27 cellular contexts compared by ENCODE assay signal in the genomic region with DNA sequence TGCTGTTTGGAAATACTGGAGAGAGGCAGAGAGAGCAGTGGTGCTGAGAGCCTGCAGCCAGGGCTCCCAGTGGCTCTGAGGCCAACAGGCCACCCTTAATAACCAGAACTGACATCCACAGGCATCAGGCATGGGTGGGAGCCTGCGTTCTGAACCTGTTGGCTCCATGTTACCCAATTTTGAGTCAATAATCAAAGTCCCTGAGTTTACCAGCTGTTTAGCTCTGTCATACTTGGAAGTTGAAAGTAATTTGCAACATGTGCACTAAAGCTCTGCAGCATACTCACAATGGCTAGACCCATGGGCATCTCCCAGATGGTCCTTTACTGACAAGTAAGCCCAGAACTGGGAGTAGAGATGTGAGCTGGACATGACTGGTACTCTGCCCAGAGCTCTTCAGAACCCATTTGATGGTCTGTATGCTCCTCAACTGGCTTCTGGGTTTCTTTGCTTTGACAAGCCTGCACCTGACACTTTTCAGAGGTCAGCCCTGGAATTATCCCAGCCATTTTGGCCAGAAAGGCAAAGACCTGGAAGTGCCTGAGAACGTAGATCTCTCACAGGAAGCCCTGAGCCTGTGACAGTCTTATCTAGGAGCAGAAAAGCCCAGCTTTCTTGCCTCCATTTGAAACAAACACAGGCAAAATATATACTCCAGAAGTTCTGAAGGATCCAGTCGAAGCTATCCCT.
"Had no signal": no experiment of that assay in that cellular context is flagged by ENCODE, and none has a peak within 500 bp of the region (broad histone marks: within the 10 kb centered on the region; RNA-seq: fewer than 3 reads in every experiment).

No MANE protein-coding gene starts in this region.

- H3K9ac ChIP-seq: parathyroid adenoma had no signal

- H3K9me3 ChIP-seq: gastroesophageal sphincter, psoas muscle, spleen, suprapubic skin, tibial artery, upper lobe of right lung had no signal

- H3K4me3 ChIP-seq: coronary artery, dorsolateral prefrontal cortex, gastroesophageal sphincter, hepatocyte, psoas muscle, spleen, suprapubic skin, tibial artery, upper lobe of right lung had no signal

- H3K4me1 ChIP-seq: gastroesophageal sphincter, psoas muscle, spleen, suprapubic skin, tibial artery, upper lobe of right lung had no signal

- H3K36me3 ChIP-seq: gastroesophageal sphincter, spleen, suprapubic skin, tibial artery, upper lobe of right lung had no signal

- ATAC-seq: activated T-cell treated with anti-CD3 and anti-CD28 coated beads, Interleukin-2, amount 50 U/mL, for 4 hours; activated T-helper 17 cell treated with anti-CD3 and anti-CD28 coated beads, Interleukin-2, amount 50 U/mL, for 72 hours; gastroesophageal sphincter; left cardiac atrium; naive thymus-derived CD4-positive, alpha-beta T cell; psoas muscle; T-helper 17 cell; upper lobe of right lung had no signal

- DNase-seq: activated CD4-positive, alpha-beta T cell treated with anti-CD3 and anti-CD28 coated beads for 4 hours; activated CD4-positive, alpha-beta T cell treated with anti-CD3 and anti-CD28 coated beads, Interleukin-2, amount 50 U/mL, for 48 hours; activated CD8-positive, alpha-beta memory T cell treated with anti-CD3 and anti-CD28 coated beads for 24 hours; activated gamma-delta T cell treated with Interleukin-2 at 50 U/mL for 16 hours; activated naive CD4-positive, alpha-beta T cell treated with anti-CD3 and anti-CD28 coated beads, Interleukin-2, amount 50 U/mL, for 16 hours; activated T-cell treated with anti-CD3 and anti-CD28 coated beads, Interleukin-2, amount 50 U/mL, for 4 hours; anterior cingulate cortex; dorsolateral prefrontal cortex; effector memory CD4-positive, alpha-beta T cell; left cardiac atrium; midbrain; naive thymus-derived CD4-positive, alpha-beta T cell; nucleus accumbens; psoas muscle; spleen; stimulated activated naive CD4-positive, alpha-beta T cell; T-helper 17 cell; T1000; tibial artery; upper lobe of right lung had no signal

- H3K27ac ChIP-seq: coronary artery, dorsolateral prefrontal cortex, gastroesophageal sphincter, hepatocyte, parathyroid adenoma, psoas muscle, spleen, suprapubic skin, tibial artery, upper lobe of right lung, VCaP had no signal

- H3K27me3 ChIP-seq: dorsolateral prefrontal cortex, gastroesophageal sphincter, hepatocyte, spleen, suprapubic skin, tibial artery, upper lobe of right lung had no signal
